Comparison of ENCODE assay signal across 36 cellular contexts in genomic region chrY:2979283-2979682, GRCh38. TPM values are rescaled to one million over a fixed set of nuclear protein-coding genes. Genes with fewer than 3 reads are reported as not detected.
"Had no signal": no experiment of that assay in that cellular context is flagged by ENCODE, and none has a peak within 500 bp of the region (broad histone marks: within the 10 kb centered on the region; RNA-seq: fewer than 3 reads in every experiment).

No MANE protein-coding gene starts in this region.

- H3K9me3 ChIP-seq: MG63 had no signal

- DNase-seq: Karpas-422, Kasumi-1, MG63, MM.1S, MV-4-11, NCI-H1048, NCI-H1092, NCI-H1092 treated with DMSO at 0.1 percent for 48 hours, NCI-H1105, NCI-H1105 treated with DMSO at 0.1 percent for 48 hours, NCI-H1417, NCI-H1417 treated with DMSO at 0.1 percent for 48 hours, NCI-H1436, NCI-H1436 treated with DMSO at 0.1 percent for 48 hours, NCI-H146, NCI-H1694, NCI-H1694 treated with DMSO at 0.1 percent for 48 hours, NCI-H187, NCI-H187 treated with DMSO at 0.1 percent for 48 hours, NCI-H1930, NCI-H2029, NCI-H2029 treated with DMSO at 0.1 percent for 48 hours, NCI-H2081, NCI-H2081 treated with DMSO at 0.1 percent for 48 hours, NCI-H2107, NCI-H2171, NCI-H2171 treated with DMSO at 0.1 percent for 48 hours, NCI-H2227 treated with DMSO at 0.1 percent for 48 hours, NCI-H226, NCI-H345, NCI-H446, NCI-H446 treated with DMSO at 0.1 percent for 48 hours, NCI-H510A, NCI-H510A treated with DMSO at 0.1 percent for 48 hours, NCI-H524 had no signal

- H3K4me3 ChIP-seq: MG63 had no signal

- H3K27me3 ChIP-seq: MG63 had no signal

RNA-seq across cellular contexts. Expression of gene ZFY, which starts 44.1 kb away (rescaled TPM):
- total RNA-seq: MCF 10A had no signal
